In genomic region chr11:66056541-66056940, GRCh38 we compare ENCODE assay signal across 1 cellular context.
A peak's percentile ranks its signal among the peaks of the same experiment; 100 is the strongest.
TF ChIP-seq lines count a peak whose summit lies in the region.

No MANE protein-coding gene starts in this region.

TF ChIP-seq in HEK293, 187 proteins besides CTCF, POLR2A, EP300 and RAD21:
- no peak for TF ChIP-seq ZNF776 (tag by site-specific recombination; IDR thresholded peaks at IDR 0.05; ENCODE audit: borderline replicate concordance)
- TF ChIP-seq ZNF530 (tag by site-specific recombination; IDR thresholded peaks at IDR 0.05; ENCODE audit: low read depth): no peak
- peak; percentile 33; the same call in 1 of the 2 replicates for TF ChIP-seq EGR2 (tag by site-specific recombination; IDR thresholded peaks at IDR 0.05; ENCODE audit: low read depth)
- TF ChIP-seq PRDM1 (tag by site-specific recombination; IDR thresholded peaks at IDR 0.05): no peak
- no peak for TF ChIP-seq ZNF624 (tag by site-specific recombination; IDR thresholded peaks at IDR 0.05)
